In genomic region chr18:32072321-32072720, GRCh38 we compare ENCODE assay signal across 1 cellular context.
TF ChIP-seq lines count a peak whose summit lies in the region.

No MANE protein-coding gene starts in this region.

TF ChIP-seq in IMR-90, 13 proteins besides CTCF, POLR2A, EP300 and RAD21:
- TF ChIP-seq RCOR1 (IDR thresholded peaks at IDR 0.05; ENCODE audit: insufficient replicate concordance, low read length): no peak
- no peak for TF ChIP-seq MAZ (IDR thresholded peaks at IDR 0.05; ENCODE audit: borderline replicate concordance, low read depth, low read length)
- TF ChIP-seq NFE2L2 (IDR thresholded peaks at IDR 0.05; ENCODE audit: low read depth, low read length): no peak
- TF ChIP-seq MXI1 (IDR thresholded peaks at IDR 0.05; ENCODE audit: borderline replicate concordance, low read depth, low read length): no peak
- TF ChIP-seq FOS (IDR thresholded peaks at IDR 0.05; ENCODE audit: low read depth, low read length): no peak
- TF ChIP-seq ELK1 (IDR thresholded peaks at IDR 0.05; ENCODE audit: borderline replicate concordance, low read depth, low read length): no peak
- no peak for TF ChIP-seq CEBPB (IDR thresholded peaks at IDR 0.05; ENCODE audit: low read depth, low read length)
